ENCODE assay signal across 8 cellular contexts in the genomic region with DNA sequence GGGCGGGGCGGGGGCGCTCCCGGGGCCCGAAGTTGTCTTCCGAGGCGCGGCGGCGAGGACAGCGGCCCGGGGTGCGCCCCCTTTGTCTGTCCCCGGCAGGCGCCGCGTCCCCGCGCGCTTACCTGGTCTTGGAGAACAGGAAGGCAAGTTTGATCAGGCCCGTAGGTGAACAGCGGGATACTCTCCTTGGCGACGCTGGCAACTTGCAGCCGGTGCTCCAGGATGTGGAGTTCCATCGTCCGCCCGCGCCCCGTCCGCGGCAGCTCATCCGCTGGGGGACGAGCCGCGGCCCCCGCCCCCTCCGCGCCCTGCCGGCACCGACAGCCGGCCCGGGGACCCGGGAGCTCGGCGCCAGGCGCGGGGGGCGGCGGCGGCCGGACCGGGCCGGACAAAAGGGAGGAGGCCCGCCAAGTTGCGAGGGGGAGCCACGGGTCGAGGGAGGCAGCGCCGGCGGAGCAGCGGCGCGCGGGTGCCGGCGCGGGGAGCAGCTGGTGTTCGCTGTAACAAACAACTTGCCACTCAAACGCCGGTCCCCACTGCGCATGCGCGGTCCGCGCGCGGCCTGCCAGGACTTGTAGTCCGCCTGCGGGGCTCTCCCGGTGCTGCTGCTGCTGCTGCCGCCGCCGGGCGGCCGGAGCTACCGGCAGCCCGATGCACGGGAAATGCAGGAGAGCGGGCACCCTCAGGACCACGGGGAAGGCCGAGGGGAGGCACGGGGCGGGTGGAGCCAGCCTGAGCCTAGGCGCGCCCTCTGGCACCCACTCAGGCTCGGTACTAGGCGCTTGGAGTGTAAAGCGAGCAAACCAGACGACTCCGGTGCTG. TPM values are rescaled to one million over a fixed set of nuclear protein-coding genes. Genes with fewer than 3 reads are reported as not detected.
DNase-seq lines count a peak whose midpoint lies in the region; TF ChIP-seq lines count a peak whose summit lies in the region.

No MANE protein-coding gene starts in this region.

- no peaks in the 10 kb centered on the region for H3K27me3 ChIP-seq in stomach

- no peaks in the 10 kb centered on the region for H3K9me3 Mint-ChIP-seq in neural crest cell

- no peaks in the 10 kb centered on the region for H3K27me3 Mint-ChIP-seq in neural crest cell (ENCODE audit: low read depth)

- no peak overlapping the region for H3K27ac Mint-ChIP-seq in neural crest cell (ENCODE audit: unreplicated experiment)

- intact Hi-C loops in stomach (cut with DNase I; ENCODE audit: low total_unique reads), result no loop called here

- H3K27ac ChIP-seq in RWPE1 (peak overlapping the region; percentile 74), stomach (peak overlapping the region; percentile 64 to 86 (median 81))

- TF ChIP-seq CTCF in RWPE1 (conservative IDR thresholded peaks at IDR 0.05; ENCODE audit: low read depth), result peak; percentile 57
- peak; percentile 11 for TF ChIP-seq CTCF in foreskin fibroblast (IDR thresholded peaks at IDR 0.05; ENCODE audit: low read depth, low read length)
- TF ChIP-seq CTCF in neural crest cell (conservative IDR thresholded peaks at IDR 0.05), result peak; percentile 46
- peak in 5 of 7 experiments; percentile 19 to 59 (median 30) for TF ChIP-seq CTCF in stomach (IDR thresholded peaks at IDR 0.05)

- H3K4me1 ChIP-seq in stomach, result peaks cover 7 to 37% (median 28%) of the 10 kb centered on the region in 4 donors

- H3K9me3 ChIP-seq in stomach, result no peaks in the 10 kb centered on the region

- peaks cover 28% of the 10 kb centered on the region for H3K4me1 Mint-ChIP-seq in neural crest cell

- no peak for TF ChIP-seq POLR2A in stomach (IDR thresholded peaks at IDR 0.05)

- 0 to 1% (median 1%) methylated on average over 38 to 98 of the region's 101 CpGs for WGBS in stomach, 5 donors

- H3K36me3 Mint-ChIP-seq in neural crest cell (ENCODE audit: low read depth), result no peaks in the 10 kb centered on the region

- no peak for TF ChIP-seq EP300 in stomach (IDR thresholded peaks at IDR 0.05)

- H3K4me3 ChIP-seq in foreskin fibroblast (ENCODE audit: low read depth in 1 of 2, low read length in 2 of 2) (peak overlapping the region; percentile 55 to 66), stomach (peak overlapping the region; percentile 70 to 87 (median 77))

- H3K36me3 ChIP-seq in stomach, result no peaks in the 10 kb centered on the region

- CTCF ChIA-PET in RWPE1 (lab: Yijun Ruan, JAX), result interaction anchor here (0.6 kb wide), 4 partner anchors 19 to 765 kb away, joined by 4 read pairs; no protein-coding TSS in a partner anchor

- DNase-seq in ELR (ENCODE audit: low read depth) (peak; percentile 88), H4 (ENCODE audit: low spot score) (peak; percentile 93), LoVo (ENCODE audit: low spot score) (peak; percentile 97), RWPE1 (ENCODE audit: low spot score) (peak; percentile 80), activated gamma-delta T cell (lab: John Stamatoyannopoulos, UW) (peak; percentile 95), foreskin fibroblast (peak; percentile 94 to 98), neural crest cell (ENCODE audit: low read depth, low spot score) (peak; percentile 99), stomach (peak; percentile 99)

- POLR2A ChIA-PET in RWPE1 (lab: Yijun Ruan, JAX; ENCODE audit: low non-redundant PET), result no interaction called here

- H3K4me3 Mint-ChIP-seq in neural crest cell, result peak overlapping the region; percentile 90

RNA-seq across cellular contexts. Expression of gene SPDYE3, which starts 35.6 kb away (rescaled TPM):
- not detected in 2 replicates for total RNA-seq in H4 (2014; rRNA removed; shearing (Covaris generic))
- total RNA-seq in neural crest cell, result not detected in 2 replicates
- not detected for total RNA-seq in stomach
- not detected for polyA plus RNA-seq in stomach

RNA-seq across cellular contexts. Expression of gene PVRIG, which starts 52.2 kb away (rescaled TPM):
- not detected in 2 replicates for total RNA-seq in H4 (2014; rRNA removed; shearing (Covaris generic))
- not detected in 2 replicates for total RNA-seq in neural crest cell
- 1 to 10 TPM in 4 of 5 donors, not detected in 1; 1.1 to 3.8 (median 1.4) TPM for total RNA-seq in stomach
- 1 to 10 TPM in 1 of 3 donors, under 1 TPM in 2; 0.56 to 1.7 (median 0.95) TPM for polyA plus RNA-seq in stomach

Comparison
In these comparisons a context has a peak if more than half of its experiments do, and no peak if none do; other contexts are left out.
1. Peak in every context shown above with its lines: DNase-seq, H3K4me3 ChIP-seq and H3K27ac ChIP-seq.